8 cellular contexts compared by ENCODE assay signal in genomic region chr9:112348993-112349333, GRCh38.
DNase-seq lines count a peak whose midpoint lies in the region; ATAC-seq lines count a peak whose summit lies in the region.

No MANE protein-coding gene starts in this region.

- H3K27me3 ChIP-seq in iPS-20b (ENCODE audit: insufficient read depth, low read length) = no peaks in the 10 kb centered on the region

- no peak for ATAC-seq in activated naive CD8-positive, alpha-beta T cell treated with anti-CD3 and anti-CD28 coated beads, Interleukin-2, amount 50 U/mL, for 24 hours
- peak; percentile 36 to 65 for ATAC-seq in stimulated activated naive B cell treated with anti-CD40 and anti-IgM and Interleukin-4, amounts not matched to agents 10 μg/mL and 1 μg/mL and 100 μg/mL, for 72 hours (replicated peaks)
- no peak for ATAC-seq in GM21576 (IDR thresholded peaks at IDR 0.05; ENCODE audit: unreplicated experiment)
- no peak for ATAC-seq in HG03039 (IDR thresholded peaks at IDR 0.05; ENCODE audit: unreplicated experiment)

- H3K9me3 ChIP-seq in iPS-20b (ENCODE audit: insufficient read depth, low read depth, low read length) = no peaks in the 10 kb centered on the region

- peak overlapping the region; percentile 80 for H3K4me3 Mint-ChIP-seq in T-helper 1 cell treated with Interleukin-12 subunit alpha and Interleukin-12 subunit beta and Interleukin-4 antibody, amounts not matched to agents 30 μg/mL and 1 μg/mL, for 36 hours
- H3K4me3 Mint-ChIP-seq in activated naive CD8-positive, alpha-beta T cell treated with anti-CD3 and anti-CD28 coated beads, Interleukin-2, amount 50 U/mL, for 24 hours = peak overlapping the region; percentile 81
- H3K4me3 Mint-ChIP-seq in stimulated activated naive B cell treated with anti-CD40 and anti-IgM and Interleukin-4, amounts not matched to agents 10 μg/mL and 1 μg/mL and 100 μg/mL, for 72 hours = peak overlapping the region; percentile 80 to 92

- H3K9ac ChIP-seq in iPS-20b (ENCODE audit: low read depth, low read length) = peak overlapping the region; percentile 53; the same call in 1 of the 2 replicates

- peaks cover 9% of the 10 kb centered on the region; the same call in 1 of the 2 replicates for H3K4me1 ChIP-seq in iPS-20b (ENCODE audit: insufficient read depth, low read length)

- H3K27ac Mint-ChIP-seq in T-helper 1 cell treated with Interleukin-12 subunit alpha and Interleukin-12 subunit beta and Interleukin-4 antibody, amounts not matched to agents 30 μg/mL and 1 μg/mL, for 36 hours = no peak overlapping the region
- H3K27ac Mint-ChIP-seq in activated naive CD8-positive, alpha-beta T cell treated with anti-CD3 and anti-CD28 coated beads, Interleukin-2, amount 50 U/mL, for 24 hours = peak overlapping the region; percentile 96
- peak overlapping the region; percentile 96 for H3K27ac Mint-ChIP-seq in stimulated activated naive B cell treated with anti-CD40 and anti-IgM and Interleukin-4, amounts not matched to agents 10 μg/mL and 1 μg/mL and 100 μg/mL, for 72 hours

- H3K4me3 ChIP-seq in iPS-20b (ENCODE audit: low read length) = peak overlapping the region; percentile 55; the same call in 1 of the 2 replicates

- H3K4me1 Mint-ChIP-seq in T-helper 1 cell treated with Interleukin-12 subunit alpha and Interleukin-12 subunit beta and Interleukin-4 antibody, amounts not matched to agents 30 μg/mL and 1 μg/mL, for 36 hours (ENCODE audit: low read depth) = peaks cover 12% of the 10 kb centered on the region
- H3K4me1 Mint-ChIP-seq in activated naive CD8-positive, alpha-beta T cell treated with anti-CD3 and anti-CD28 coated beads, Interleukin-2, amount 50 U/mL, for 24 hours = peaks cover 17% of the 10 kb centered on the region
- H3K4me1 Mint-ChIP-seq in stimulated activated naive B cell treated with anti-CD40 and anti-IgM and Interleukin-4, amounts not matched to agents 10 μg/mL and 1 μg/mL and 100 μg/mL, for 72 hours = peaks cover 7 to 11% of the 10 kb centered on the region in 2 donors

- no peak overlapping the region for H3K27ac ChIP-seq in iPS-20b (ENCODE audit: low read length)

- no peaks in the 10 kb centered on the region for H3K36me3 ChIP-seq in iPS-20b (ENCODE audit: insufficient read depth, low read depth, low read length)

- H3K9me3 Mint-ChIP-seq in T-helper 1 cell treated with Interleukin-12 subunit alpha and Interleukin-12 subunit beta and Interleukin-4 antibody, amounts not matched to agents 30 μg/mL and 1 μg/mL, for 36 hours = no peaks in the 10 kb centered on the region
- H3K9me3 Mint-ChIP-seq in activated naive CD8-positive, alpha-beta T cell treated with anti-CD3 and anti-CD28 coated beads, Interleukin-2, amount 50 U/mL, for 24 hours = peaks cover 7% of the 10 kb centered on the region
- H3K9me3 Mint-ChIP-seq in stimulated activated naive B cell treated with anti-CD40 and anti-IgM and Interleukin-4, amounts not matched to agents 10 μg/mL and 1 μg/mL and 100 μg/mL, for 72 hours = no peaks in the 10 kb centered on the region

- H3K27me3 Mint-ChIP-seq in T-helper 1 cell treated with Interleukin-12 subunit alpha and Interleukin-12 subunit beta and Interleukin-4 antibody, amounts not matched to agents 30 μg/mL and 1 μg/mL, for 36 hours (ENCODE audit: low read depth) = no peaks in the 10 kb centered on the region
- H3K27me3 Mint-ChIP-seq in activated naive CD8-positive, alpha-beta T cell treated with anti-CD3 and anti-CD28 coated beads, Interleukin-2, amount 50 U/mL, for 24 hours = peaks cover 8% of the 10 kb centered on the region
- peaks cover 0 to 4% of the 10 kb centered on the region in 2 donors for H3K27me3 Mint-ChIP-seq in stimulated activated naive B cell treated with anti-CD40 and anti-IgM and Interleukin-4, amounts not matched to agents 10 μg/mL and 1 μg/mL and 100 μg/mL, for 72 hours

- H3K36me3 Mint-ChIP-seq in T-helper 1 cell treated with Interleukin-12 subunit alpha and Interleukin-12 subunit beta and Interleukin-4 antibody, amounts not matched to agents 30 μg/mL and 1 μg/mL, for 36 hours (ENCODE audit: low read depth) = no peaks in the 10 kb centered on the region
- H3K36me3 Mint-ChIP-seq in activated naive CD8-positive, alpha-beta T cell treated with anti-CD3 and anti-CD28 coated beads, Interleukin-2, amount 50 U/mL, for 24 hours (ENCODE audit: low read depth) = peaks cover 5% of the 10 kb centered on the region
- peaks cover 0 to 5% of the 10 kb centered on the region in 2 donors for H3K36me3 Mint-ChIP-seq in stimulated activated naive B cell treated with anti-CD40 and anti-IgM and Interleukin-4, amounts not matched to agents 10 μg/mL and 1 μg/mL and 100 μg/mL, for 72 hours

- no peak for DNase-seq in T-helper 1 cell
- no peak for DNase-seq in activated naive CD8-positive, alpha-beta T cell treated with anti-CD3 and anti-CD28 coated beads, Interleukin-2, amount 50 U/mL, for 24 hours
- DNase-seq in stimulated activated naive B cell treated with anti-CD40 and anti-IgM and Interleukin-4, amounts not matched to agents 10 μg/mL and 1 μg/mL and 100 μg/mL, for 72 hours = no peak
- no peak for DNase-seq in RKO (ENCODE audit: low spot score)

Comparison
In these comparisons a context has a peak if more than half of its experiments do, and no peak if none do; other contexts are left out.
1. ATAC-seq: peak in stimulated activated naive B cell treated with anti-CD40 and anti-IgM and Interleukin-4, amounts not matched to agents 10 μg/mL and 1 μg/mL and 100 μg/mL, for 72 hours (2 of 2); none in activated naive CD8-positive, alpha-beta T cell treated with anti-CD3 and anti-CD28 coated beads, Interleukin-2, amount 50 U/mL, for 24 hours (single experiment), GM21576 (single experiment) and HG03039 (single experiment).
2. Peak in every context shown above with its lines, with median percentiles within 50 percentile points of each other: H3K4me3 Mint-ChIP-seq.